ENCODE assay signal across 17 cellular contexts in the genomic region with DNA sequence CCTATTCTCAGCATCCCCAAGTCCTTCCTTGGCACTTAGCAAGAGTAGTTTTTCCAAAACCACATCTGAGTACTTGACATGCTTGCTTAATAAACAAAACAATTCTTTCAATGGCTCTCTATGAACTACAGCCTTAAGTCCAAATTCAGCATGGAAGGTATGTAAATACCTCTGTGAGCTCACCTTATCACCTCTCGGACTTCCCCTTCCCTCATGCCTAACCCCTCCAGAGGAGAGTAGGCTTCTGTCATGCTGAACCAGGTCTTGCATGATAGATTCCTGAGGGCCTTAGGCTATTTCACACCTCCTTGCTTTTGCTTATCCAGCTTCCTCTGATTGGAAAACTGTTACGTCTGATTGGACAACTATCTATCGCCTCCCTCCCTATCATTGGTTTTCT.
"Had no signal": no experiment of that assay in that cellular context is flagged by ENCODE, and none has a peak within 500 bp of the region (broad histone marks: within the 10 kb centered on the region; RNA-seq: fewer than 3 reads in every experiment).

No MANE protein-coding gene starts in this region.

- H3K27me3 Mint-ChIP-seq: activated naive CD4-positive, alpha-beta T cell treated with anti-CD3 and anti-CD28 coated beads, Interleukin-2, amount 50 U/mL, for 24 hours; effector memory CD8-positive, alpha-beta T cell; stimulated activated naive CD8-positive, alpha-beta T cell treated with anti-CD3 and anti-CD28 coated beads, Interleukin-15, Interleukin-2, amounts not matched to agents 100 ng/mL and 50 ng/mL, for 24 hours had no signal

- H3K9me3 Mint-ChIP-seq: neural crest cell; stimulated activated naive CD8-positive, alpha-beta T cell treated with anti-CD3 and anti-CD28 coated beads, Interleukin-15, Interleukin-2, amounts not matched to agents 100 ng/mL and 50 ng/mL, for 24 hours had no signal

- ATAC-seq: effector memory CD8-positive, alpha-beta T cell; left lobe of liver had no signal

- H3K36me3 Mint-ChIP-seq: activated naive CD4-positive, alpha-beta T cell treated with anti-CD3 and anti-CD28 coated beads, Interleukin-2, amount 50 U/mL, for 24 hours; immature natural killer cell had no signal

- H3K27ac Mint-ChIP-seq: activated naive CD4-positive, alpha-beta T cell treated with anti-CD3 and anti-CD28 coated beads, Interleukin-2, amount 50 U/mL, for 24 hours; effector memory CD8-positive, alpha-beta T cell; immature natural killer cell; stimulated activated naive CD8-positive, alpha-beta T cell treated with anti-CD3 and anti-CD28 coated beads, Interleukin-15, Interleukin-2, amounts not matched to agents 100 ng/mL and 50 ng/mL, for 24 hours had no signal

- H3K4me1 Mint-ChIP-seq: activated naive CD4-positive, alpha-beta T cell treated with anti-CD3 and anti-CD28 coated beads, Interleukin-2, amount 50 U/mL, for 24 hours; immature natural killer cell; neural crest cell had no signal

- H3K4me3 Mint-ChIP-seq: activated naive CD4-positive, alpha-beta T cell treated with anti-CD3 and anti-CD28 coated beads, Interleukin-2, amount 50 U/mL, for 24 hours; effector memory CD8-positive, alpha-beta T cell; immature natural killer cell; neural crest cell; stimulated activated naive CD8-positive, alpha-beta T cell treated with anti-CD3 and anti-CD28 coated beads, Interleukin-15, Interleukin-2, amounts not matched to agents 100 ng/mL and 50 ng/mL, for 24 hours had no signal

- DNase-seq: activated CD4-positive, alpha-beta T cell treated with anti-CD3 and anti-CD28 coated beads, Interleukin-2, amount 50 U/mL, for 1 hour; activated CD4-positive, CD25-positive, alpha-beta regulatory T cell; activated effector memory CD4-positive, alpha-beta T cell treated with Interleukin-2 at 50 U/mL for 16 hours; activated T-cell treated with anti-CD3 and anti-CD28 coated beads, Interleukin-2, amount 50 U/mL, for 1 hour; amniotic stem cell; brain microvascular endothelial cell; effector memory CD8-positive, alpha-beta T cell; erythroblast; hypothalamus; immature natural killer cell; mesenchymal stem cell; stimulated activated CD4-positive, alpha-beta T cell treated with anti-CD3 and anti-CD28 coated beads, Interleukin-2, amount 100 ng/mL, for 48 hours; stimulated activated CD8-positive, alpha-beta memory T cell treated with anti-CD3 and anti-CD28 coated beads, Interleukin-4, amount 100 ng/mL, for 48 hours had no signal
